12 cellular contexts compared by ENCODE assay signal in genomic region chr16:24737916-24738594, GRCh38. TPM values are rescaled to one million over a fixed set of nuclear protein-coding genes. Genes with fewer than 3 reads are reported as not detected.
DNase-seq lines count a peak whose midpoint lies in the region; ATAC-seq, FAIRE-seq and TF ChIP-seq lines count a peak whose summit lies in the region.
"Had no signal": no experiment of that assay in that cellular context is flagged by ENCODE, and none has a peak within 500 bp of the region (broad histone marks: within the 10 kb centered on the region; RNA-seq: fewer than 3 reads in every experiment).

No MANE protein-coding gene starts in this region.

- H3K4me1 Mint-ChIP-seq in WTC11: peaks cover 91% of the 10 kb centered on the region
- H3K4me1 Mint-ChIP-seq in neural progenitor cell: peaks cover 18% of the 10 kb centered on the region

- H3K27me3 Mint-ChIP-seq in WTC11 (ENCODE audit: low read depth) (no peaks in the 10 kb centered on the region), neural progenitor cell (ENCODE audit: insufficient read depth, low read depth) (no peaks in the 10 kb centered on the region)
- H3K27me3 Mint-ChIP-seq: activated naive CD4-positive, alpha-beta T cell treated with anti-CD3 and anti-CD28 coated beads, Interleukin-2, amount 10 ng/mL, durations not matched to agents 7 days and 5 days had no signal

- H3K4me3 ChIP-seq in GM23248 (peak overlapping the region; percentile 59), kidney (ENCODE audit: low read length in 2 of 2) (peak overlapping the region; percentile 2 to 18), smooth muscle cell (no peak overlapping the region), neural progenitor cell (no peak overlapping the region)

- H3K4me2 ChIP-seq in GM23248 (ENCODE audit: unreplicated experiment): peak overlapping the region; percentile 85
- peak overlapping the region; percentile 12 for H3K4me2 ChIP-seq in smooth muscle cell
- H3K4me2 ChIP-seq in neural progenitor cell: no peak overlapping the region

- H3K36me3 Mint-ChIP-seq in WTC11 (peaks cover 24% of the 10 kb centered on the region), neural progenitor cell (peaks cover 27% of the 10 kb centered on the region)

- H3K9me3 ChIP-seq in GM23248 (ENCODE audit: low read depth) (no peaks in the 10 kb centered on the region), kidney (ENCODE audit: control insufficient read depth in 1 of 2, low read length in 2 of 2) (no peaks in the 10 kb centered on the region), smooth muscle cell (replicated peaks; ENCODE audit: low read depth) (no peaks in the 10 kb centered on the region), neural progenitor cell (ENCODE audit: low read depth) (no peaks in the 10 kb centered on the region)

- H4K20me1 ChIP-seq in GM23248 (ENCODE audit: insufficient read depth) (peaks cover 14% of the 10 kb centered on the region), smooth muscle cell (ENCODE audit: low read depth) (peaks cover 100% of the 10 kb centered on the region), neural progenitor cell (ENCODE audit: low read depth) (peaks cover 100% of the 10 kb centered on the region)

- 61 to 64% methylated on average over 5 of the region's 5 CpGs for WGBS in GM23248 (ENCODE audit: low coverage in 1 of 2, low lambda C conversion rate in 2 of 2, missing lambda C conversion rate in 2 of 2), 2 experiments
- 98% methylated on average over 5 of the region's 5 CpGs for WGBS in smooth muscle cell (ENCODE audit: low lambda C conversion rate)

- POLR2A ChIA-PET in WTC11 (lab: Charles Lee): interaction anchor here (0.6 kb wide), 1 partner anchor 330 kb away, joined by 3 read pairs; no protein-coding TSS in a partner anchor

- H3K9me2 ChIP-seq in GM23248 (ENCODE audit: insufficient read depth): no peaks in the 10 kb centered on the region

- H3F3A ChIP-seq in GM23248 (ENCODE audit: insufficient read depth) (peaks cover 68% of the 10 kb centered on the region), smooth muscle cell (ENCODE audit: low read depth) (peaks cover 8% of the 10 kb centered on the region), neural progenitor cell (ENCODE audit: low read depth) (no peaks in the 10 kb centered on the region)

- CTCF ChIA-PET in WTC11 (lab: Charles Lee): no interaction called here

- H3K27ac Mint-ChIP-seq in WTC11 (peak overlapping the region; percentile 3; the same call in 1 of the 2 replicates), neural progenitor cell (no peak overlapping the region)
- H3K27ac Mint-ChIP-seq: activated naive CD4-positive, alpha-beta T cell treated with anti-CD3 and anti-CD28 coated beads, Interleukin-2, amount 10 ng/mL, durations not matched to agents 7 days and 5 days had no signal

- TF ChIP-seq CTCF in WTC11 (IDR thresholded peaks at IDR 0.05) (no peak), kidney (IDR thresholded peaks at IDR 0.05; ENCODE audit: borderline replicate concordance, extremely low read depth, insufficient read depth) (no peak), smooth muscle cell (IDR thresholded peaks at IDR 0.05; ENCODE audit: borderline replicate concordance, insufficient read depth, poor library complexity, severe bottlenecking) (no peak), neural progenitor cell (IDR thresholded peaks at IDR 0.05) (no peak)

- FAIRE-seq in kidney (lab: Jason Lieb, UNC): no peak
- FAIRE-seq: GM12891 had no signal

- no peak for DNase-seq in GM23248
- no peak for DNase-seq in WTC11 (ENCODE audit: low spot score)
- DNase-seq in kidney: no peak
- no peak for DNase-seq in smooth muscle cell (lab: John Stamatoyannopoulos, UW; ENCODE audit: unreplicated experiment)
- no peak for DNase-seq in neural progenitor cell (ENCODE audit: low spot score)
- DNase-seq in NCI-H187 treated with DMSO at 0.1 percent for 48 hours (lab: John Stamatoyannopoulos, UW): no peak
- no peak for DNase-seq in NCI-H526 treated with DMSO at 0.1 percent for 48 hours (lab: John Stamatoyannopoulos, UW)
- DNase-seq: activated naive CD4-positive, alpha-beta T cell treated with anti-CD3 and anti-CD28 coated beads, Interleukin-2, amount 10 ng/mL, durations not matched to agents 7 days and 5 days; DMS 273 treated with DMSO at 0.1 percent for 48 hours had no signal

- H3K9ac ChIP-seq in GM23248 (peak overlapping the region; percentile 21), kidney (ENCODE audit: low read length in 2 of 2) (peak overlapping the region in 1 of 2 donors; percentile 28), smooth muscle cell (ENCODE audit: low read depth) (no peak overlapping the region), neural progenitor cell (no peak overlapping the region)

- H3K9me3 Mint-ChIP-seq in WTC11: no peaks in the 10 kb centered on the region
- H3K9me3 Mint-ChIP-seq in neural progenitor cell: no peaks in the 10 kb centered on the region
- H3K9me3 Mint-ChIP-seq: activated naive CD4-positive, alpha-beta T cell treated with anti-CD3 and anti-CD28 coated beads, Interleukin-2, amount 10 ng/mL, durations not matched to agents 7 days and 5 days had no signal

- H3K27me3 ChIP-seq in GM23248 (replicated peaks; ENCODE audit: insufficient read depth) (no peaks in the 10 kb centered on the region), smooth muscle cell (ENCODE audit: low read depth) (no peaks in the 10 kb centered on the region), neural progenitor cell (no peaks in the 10 kb centered on the region)

- H2AFZ ChIP-seq in GM23248 (no peak overlapping the region), smooth muscle cell (ENCODE audit: low read depth) (no peak overlapping the region), neural progenitor cell (replicated peaks) (no peak overlapping the region)

- in situ Hi-C loops in GM23248 (cut with MboI): no loop called here

- H3K36me3 ChIP-seq in GM23248 (ENCODE audit: low read depth) (no peaks in the 10 kb centered on the region), kidney (ENCODE audit: control insufficient read depth in 1 of 2, insufficient read depth in 2 of 2, low read length in 2 of 2) (no peaks in the 10 kb centered on the region), smooth muscle cell (ENCODE audit: low read depth) (no peaks in the 10 kb centered on the region), neural progenitor cell (no peaks in the 10 kb centered on the region)

- intact Hi-C loops in kidney (cut with DNase I): no loop called here

- peaks cover 100% of the 10 kb centered on the region for H3K79me2 ChIP-seq in GM23248 (ENCODE audit: insufficient read depth)
- H3K79me2 ChIP-seq in smooth muscle cell (ENCODE audit: low read depth): peaks cover 100% of the 10 kb centered on the region
- peaks cover 100% of the 10 kb centered on the region for H3K79me2 ChIP-seq in neural progenitor cell (ENCODE audit: low read depth)

- ATAC-seq in WTC11: no peak
- ATAC-seq in GM21381 (IDR thresholded peaks at IDR 0.05; ENCODE audit: unreplicated experiment): no peak

- peak overlapping the region; percentile 60 for H3K27ac ChIP-seq in GM23248
- peak overlapping the region; percentile 30 to 59 for H3K27ac ChIP-seq in kidney (ENCODE audit: low read depth in 2 of 2, low read length in 2 of 2)
- peak overlapping the region; percentile 25 for H3K27ac ChIP-seq in smooth muscle cell (ENCODE audit: low read depth)
- H3K27ac ChIP-seq in neural progenitor cell: no peak overlapping the region
- H3K27ac ChIP-seq: VCaP had no signal

- H3K4me3 Mint-ChIP-seq in WTC11 (no peak overlapping the region), neural progenitor cell (no peak overlapping the region)
- H3K4me3 Mint-ChIP-seq: activated naive CD4-positive, alpha-beta T cell treated with anti-CD3 and anti-CD28 coated beads, Interleukin-2, amount 10 ng/mL, durations not matched to agents 7 days and 5 days had no signal

- H3K4me1 ChIP-seq in GM23248 (ENCODE audit: insufficient read depth) (peaks cover 48% of the 10 kb centered on the region), kidney (ENCODE audit: control insufficient read depth in 1 of 2, insufficient read depth in 1 of 2, low read depth in 1 of 2, low read length in 2 of 2) (peaks cover 31 to 63% of the 10 kb centered on the region in 2 donors), smooth muscle cell (ENCODE audit: low read depth) (peaks cover 13% of the 10 kb centered on the region), neural progenitor cell (peaks cover 3% of the 10 kb centered on the region)

TF ChIP-seq in WTC11, 78 proteins besides CTCF, POLR2A, EP300 and RAD21 (continues in another document):
- TF ChIP-seq AFF4 (CRISPR knock-in tag; IDR thresholded peaks at IDR 0.05; ENCODE audit: borderline replicate concordance) (no peak), HMGA2 (CRISPR knock-in tag; IDR thresholded peaks at IDR 0.05) (no peak), SMAD3 (CRISPR knock-in tag; IDR thresholded peaks at IDR 0.05; ENCODE audit: borderline replicate concordance) (no peak)

RNA-seq across cellular contexts. Expression of gene TNRC6A, which starts 8.6 kb away (rescaled TPM):
- total RNA-seq in GM23248 (2014; rRNA removed; shearing (Covaris generic)): 13.1 and 18.1 TPM in 2 replicates
- polyA plus RNA-seq in GM23248 (2016; fragmentation: Nextera tagmentation; extraction: Ambion mirVana) (12.5 and 14.2 TPM in 2 replicates), kidney (ENCODE audit: insufficient read depth, low read depth, low replicate concordance) (8.0 TPM), smooth muscle cell (14.6 and 26.0 TPM in 2 replicates)
- total RNA-seq in WTC11 (2021) (76.8 to 86.3 TPM (median 77.4 TPM) in 3 replicates), kidney (61.9 TPM), smooth muscle cell (30.3 and 35.7 TPM in 2 replicates), neural progenitor cell (ENCODE audit: low replicate concordance) (55.7 and 57.1 TPM in 2 replicates)

Comparison
In these comparisons a context has a peak if more than half of its experiments do, and no peak if none do; other contexts are left out.
1. H3K4me3 ChIP-seq: peak in GM23248 (single experiment) and kidney (2 of 2); none in smooth muscle cell (single experiment) and neural progenitor cell (single experiment).